ENCODE assay signal across 8 cellular contexts in genomic region chr5:134223406-134224251, GRCh38. TPM values are rescaled to one million over a fixed set of nuclear protein-coding genes. Genes with fewer than 3 reads are reported as not detected.
DNase-seq lines count a peak whose midpoint lies in the region; ATAC-seq and TF ChIP-seq lines count a peak whose summit lies in the region.

No MANE protein-coding gene starts in this region.

- peaks cover 84% of the 10 kb centered on the region for H3K79me2 ChIP-seq in DOHH2 (ENCODE audit: control insufficient read depth, low read length)
- peaks cover 80% of the 10 kb centered on the region for H3K79me2 ChIP-seq in osteoblast (ENCODE audit: insufficient read depth, low read length)

- no peak for ATAC-seq in effector memory CD8-positive, alpha-beta T cell (replicated peaks)

- H3K4me1 ChIP-seq in DOHH2 (ENCODE audit: control insufficient read depth, low read length) (peaks cover 59% of the 10 kb centered on the region), osteoblast (ENCODE audit: insufficient read depth, low read length) (peaks cover 29% of the 10 kb centered on the region)

- DNase-seq in NCI-H226 (peak; percentile 18), osteoblast (ENCODE audit: insufficient read length, low spot score, missing footprints) (no peak), inferior parietal cortex (ENCODE audit: extremely low spot score) (no peak), kidney glomerular epithelial cell (lab: John Stamatoyannopoulos, UW) (no peak), GM20000 (ENCODE audit: low spot score) (no peak), iPS-NIHi11 (ENCODE audit: low spot score) (no peak)
- no peak for DNase-seq in effector memory CD8-positive, alpha-beta T cell

- H3K27me3 Mint-ChIP-seq in effector memory CD8-positive, alpha-beta T cell, result no peaks in the 10 kb centered on the region

- peak overlapping the region; percentile 97 for H3K4me3 ChIP-seq in DOHH2 (ENCODE audit: low read length)
- H3K4me3 ChIP-seq in osteoblast (ENCODE audit: insufficient read depth, low read length), result peak overlapping the region; percentile 95

- no peaks in the 10 kb centered on the region for H3K9me2 ChIP-seq in DOHH2 (replicated peaks; ENCODE audit: control insufficient read depth, low read length)

- TF ChIP-seq CTCF in DOHH2 (IDR thresholded peaks at IDR 0.05; ENCODE audit: low read depth, low read length, poor library complexity, severe bottlenecking) (no peak), osteoblast (IDR thresholded peaks at IDR 0.05; ENCODE audit: extremely low read depth, low read depth, low read length) (no peak), GM20000 (IDR thresholded peaks at IDR 0.05; ENCODE audit: extremely low read depth, missing control alignments) (no peak)

- peaks cover 61% of the 10 kb centered on the region for H3K36me3 Mint-ChIP-seq in effector memory CD8-positive, alpha-beta T cell (ENCODE audit: insufficient read depth)

- H3F3A ChIP-seq in DOHH2 (ENCODE audit: control insufficient read depth, insufficient read depth), result no peaks in the 10 kb centered on the region

- peaks cover 49% of the 10 kb centered on the region for H4K20me1 ChIP-seq in DOHH2 (ENCODE audit: control insufficient read depth, insufficient read depth, low read depth, low read length)
- peaks cover 63% of the 10 kb centered on the region for H4K20me1 ChIP-seq in osteoblast (ENCODE audit: insufficient read depth, low read length)

- H3K27ac Mint-ChIP-seq in effector memory CD8-positive, alpha-beta T cell, result peak overlapping the region; percentile 100

- H3K4me1 Mint-ChIP-seq in effector memory CD8-positive, alpha-beta T cell (ENCODE audit: low read depth in 2 of 2), result peaks cover 57 to 69% of the 10 kb centered on the region in 2 donors

- H2AFZ ChIP-seq in osteoblast (ENCODE audit: low read length), result no peak overlapping the region

- H3K4me3 Mint-ChIP-seq in effector memory CD8-positive, alpha-beta T cell, result peak overlapping the region; percentile 98 to 99

- H3K27me3 ChIP-seq in DOHH2 (ENCODE audit: control insufficient read depth, low read length) (no peaks in the 10 kb centered on the region), osteoblast (ENCODE audit: insufficient read depth, low read length) (no peaks in the 10 kb centered on the region)

- H3K36me3 ChIP-seq in DOHH2 (ENCODE audit: control insufficient read depth, low read length) (peaks cover 60% of the 10 kb centered on the region), osteoblast (ENCODE audit: insufficient read depth, low read length) (peaks cover 7% of the 10 kb centered on the region)

- peak overlapping the region; percentile 83 for H3K4me2 ChIP-seq in DOHH2 (ENCODE audit: low read length)
- peak overlapping the region; percentile 75 for H3K4me2 ChIP-seq in osteoblast (ENCODE audit: insufficient read depth, low read length)

- H3K9me3 ChIP-seq in DOHH2 (ENCODE audit: control insufficient read depth, insufficient read depth, low read length) (no peaks in the 10 kb centered on the region), osteoblast (ENCODE audit: low read depth, low read length) (no peaks in the 10 kb centered on the region)

- no peaks in the 10 kb centered on the region for H3K9me3 Mint-ChIP-seq in effector memory CD8-positive, alpha-beta T cell

- H3K27ac ChIP-seq in DOHH2 (ENCODE audit: low read depth, low read length) (no peak overlapping the region), osteoblast (ENCODE audit: low read depth, low read length) (peak overlapping the region; percentile 99)

RNA-seq across cellular contexts. Expression of gene PPP2CA, which starts 2.2 kb away (rescaled TPM):
- 44.2 and 55.4 TPM in 2 replicates for total RNA-seq in osteoblast

RNA-seq across cellular contexts. Expression of gene SKP1, which starts 46.9 kb away (rescaled TPM):
- 123 and 145 TPM in 2 replicates for total RNA-seq in osteoblast
